Comparison of ENCODE assay signal across 9 cellular contexts in genomic region chr14:38207830-38208815, GRCh38. TPM values are rescaled to one million over a fixed set of nuclear protein-coding genes. Genes with fewer than 3 reads are reported as not detected.
DNase-seq lines count a peak whose midpoint lies in the region; ATAC-seq and TF ChIP-seq lines count a peak whose summit lies in the region.
"Had no signal": no experiment of that assay in that cellular context is flagged by ENCODE, and none has a peak within 500 bp of the region (broad histone marks: within the 10 kb centered on the region; RNA-seq: fewer than 3 reads in every experiment).

Gene SSTR1, plus strand, starts transcription at chr14:38207904. Its CDS starts 1,486 bp downstream, at chr14:38209390.

- peak within 1 kb of the TSS; percentile 54 for H3K4me3 ChIP-seq in iPS-18a (ENCODE audit: low read length)
- H3K4me3 ChIP-seq in skeletal muscle satellite cell (ENCODE audit: low read length) = peak within 1 kb of the TSS; percentile 93

- H3K27ac Mint-ChIP-seq in activated T-cell treated with anti-CD3 and anti-CD28 coated beads, Interleukin-2, amount 50 U/mL, for 72 hours = no peak within 1 kb of the TSS

- no peak within 1 kb of the TSS for H3K27ac ChIP-seq in iPS-18a (ENCODE audit: low read length)

- peaks cover 0 to 3% of the 10 kb centered on the region in 2 donors for H3K36me3 Mint-ChIP-seq in activated T-cell treated with anti-CD3 and anti-CD28 coated beads, Interleukin-2, amount 50 U/mL, for 72 hours (ENCODE audit: insufficient read depth in 2 of 2)

- H3K9me3 Mint-ChIP-seq in activated T-cell treated with anti-CD3 and anti-CD28 coated beads, Interleukin-2, amount 50 U/mL, for 72 hours = peaks cover 0 to 2% of the 10 kb centered on the region in 2 donors

- peaks cover 62% of the 10 kb centered on the region for H3K27me3 Mint-ChIP-seq in activated T-cell treated with anti-CD3 and anti-CD28 coated beads, Interleukin-2, amount 50 U/mL, for 72 hours (ENCODE audit: low read depth)

- TF ChIP-seq CTCF in GM10266 (IDR thresholded peaks at IDR 0.05; ENCODE audit: control insufficient read depth, insufficient read depth, low read depth, missing control alignments) = no peak

- DNase-seq in GM10266 (ENCODE audit: extremely low spot score) (peak; percentile 18), GOT3 (lab: John Stamatoyannopoulos, UW) (no peak), activated gamma-delta T cell treated with Interleukin-2 at 50 U/mL for 16 hours (no peak)
- DNase-seq in activated T-cell treated with anti-CD3 and anti-CD28 coated beads, Interleukin-2, amount 50 U/mL, for 72 hours = no peak
- DNase-seq in stimulated activated CD4-positive, alpha-beta T cell treated with anti-CD3 and anti-CD28 coated beads, Interleukin-12 subunit alpha, Interleukin-12 subunit beta, amount 100 ng/mL, for 4 hours = no peak

- H3K36me3 ChIP-seq in iPS-18a (ENCODE audit: control insufficient read depth, low read depth, low read length) = no peaks in the 10 kb centered on the region
- no peaks in the 10 kb centered on the region for H3K36me3 ChIP-seq in skeletal muscle satellite cell (ENCODE audit: insufficient read depth, low read length)

- H3K4me2 ChIP-seq in skeletal muscle satellite cell (ENCODE audit: low read length) = peak within 1 kb of the TSS; percentile 92

- peaks cover 81% of the 10 kb centered on the region for H3K27me3 ChIP-seq in iPS-18a (ENCODE audit: control insufficient read depth, insufficient read depth, low read length)
- no peaks in the 10 kb centered on the region for H3K27me3 ChIP-seq in skeletal muscle satellite cell (ENCODE audit: control insufficient read depth, insufficient read depth, low read length)

- H3K4me1 ChIP-seq in iPS-18a (ENCODE audit: control insufficient read depth, low read depth, low read length) = peaks cover 8% of the 10 kb centered on the region
- H3K4me1 ChIP-seq in skeletal muscle satellite cell (ENCODE audit: control insufficient read depth, insufficient read depth, low read length) = peaks cover 34% of the 10 kb centered on the region

- H3K4me3 Mint-ChIP-seq in activated T-cell treated with anti-CD3 and anti-CD28 coated beads, Interleukin-2, amount 50 U/mL, for 72 hours = peak within 1 kb of the TSS; percentile 29 to 76

- H3K9ac ChIP-seq in iPS-18a (ENCODE audit: low read length) (no peak within 1 kb of the TSS), skeletal muscle satellite cell (ENCODE audit: low read depth, low read length) (peak within 1 kb of the TSS; percentile 85)

- peak in 1 of 2 donors; percentile 16 for ATAC-seq in activated T-cell treated with anti-CD3 and anti-CD28 coated beads, Interleukin-2, amount 50 U/mL, for 72 hours (replicated peaks in 1 of 2)
- ATAC-seq in GM18870 (IDR thresholded peaks at IDR 0.05; ENCODE audit: unreplicated experiment) = no peak

- H3K4me1 Mint-ChIP-seq in activated T-cell treated with anti-CD3 and anti-CD28 coated beads, Interleukin-2, amount 50 U/mL, for 72 hours (ENCODE audit: low read depth) = peaks cover 31% of the 10 kb centered on the region

- H3K9me3 ChIP-seq in iPS-18a (ENCODE audit: control insufficient read depth, low read depth, low read length) = no peaks in the 10 kb centered on the region
- no peaks in the 10 kb centered on the region for H3K9me3 ChIP-seq in skeletal muscle satellite cell (replicated peaks; ENCODE audit: low read length)

RNA-seq across cellular contexts. Expression of gene SSTR1, which starts in this region (rescaled TPM):
- total RNA-seq in activated T-cell treated with anti-CD3 and anti-CD28 coated beads, Interleukin-2, amount 50 U/mL, for 72 hours = not detected
- under 0.01 and 0.25 TPM in 2 replicates for total RNA-seq in skeletal muscle satellite cell (2012; rRNA removed)
- total RNA-seq: SK-MEL-5 had no signal
